In genomic region chr17:17237026-17237799, GRCh38 we compare ENCODE assay signal across 1 cellular context.
TF ChIP-seq lines count a peak whose summit lies in the region.

FLCN (minus strand) TSS chr17:17237168; CDS start chr17:17228137, 9,031 bp downstream.

TF ChIP-seq in GM12878, 131 proteins besides CTCF, POLR2A, EP300 and RAD21 (continued from another document and continues in another):
- TF ChIP-seq NKRF (conservative IDR thresholded peaks at IDR 0.05) (peak; percentile 87), CHD1 (IDR thresholded peaks at IDR 0.05; ENCODE audit: low read depth, low read length) (peak; percentile 98), DPF2 (IDR thresholded peaks at IDR 0.05) (no peak; the same call in none of the 2 replicates), PBX3 (IDR thresholded peaks at IDR 0.05; ENCODE audit: insufficient replicate concordance, low read depth, low read length) (no peak), YY1 (IDR thresholded peaks at IDR 0.05; ENCODE audit: low read depth, low read length) (no peak; the same call in 1 of the 2 replicates), ETV6 (conservative IDR thresholded peaks at IDR 0.05 in 1 of 2, IDR thresholded peaks at IDR 0.05 in 1 of 2; ENCODE audit: borderline replicate concordance in 1 of 2, low read depth in 1 of 2) (no peak), GATAD2B (conservative IDR thresholded peaks at IDR 0.05; ENCODE audit: low read depth) (peak; percentile 86), FOXK2 (IDR thresholded peaks at IDR 0.05) (peak; percentile 100), TCF3 (IDR thresholded peaks at IDR 0.05; ENCODE audit: borderline replicate concordance, insufficient read depth, low read depth, low read length) (no peak; the same call in 1 of the 2 replicates), STAT1 (conservative IDR thresholded peaks at IDR 0.05) (peak; percentile 97), ATF7 (IDR thresholded peaks at IDR 0.05; ENCODE audit: low read depth) (peak; percentile 100), SMC3 (IDR thresholded peaks at IDR 0.05; ENCODE audit: borderline replicate concordance, low read length) (no peak), BHLHE40 (IDR thresholded peaks at IDR 0.05; ENCODE audit: borderline replicate concordance in 1 of 2, low read depth in 2 of 2, low read length in 1 of 2) (peak; percentile 95 to 100), POU2F2 (IDR thresholded peaks at IDR 0.05; ENCODE audit: borderline replicate concordance, low read depth, low read length) (peak; percentile 74; the same call in 2 of the 3 replicates), CBX3 (IDR thresholded peaks at IDR 0.05; ENCODE audit: borderline replicate concordance, low read depth) (no peak), MEF2B (IDR thresholded peaks at IDR 0.05; ENCODE audit: partially characterized antibody, poor library complexity, severe bottlenecking) (peak; percentile 73), IRF3 (IDR thresholded peaks at IDR 0.05) (0 out of 2 replicates have a peak, but pooled peaks have one; percentile 47), NR2C2 (IDR thresholded peaks at IDR 0.05; ENCODE audit: borderline replicate concordance, control insufficient read depth, insufficient read length, low read depth) (no peak), TCF7 (IDR thresholded peaks at IDR 0.05; ENCODE audit: borderline replicate concordance) (no peak), JUND (IDR thresholded peaks at IDR 0.05; ENCODE audit: low read depth, low read length) (peak; percentile 98), MYB (IDR thresholded peaks at IDR 0.05; ENCODE audit: borderline replicate concordance, low read depth, low read length) (no peak), PRDM15 (CRISPR knock-in tag; IDR thresholded peaks at IDR 0.05) (peak; percentile 78; the same call in 1 of the 2 replicates), CHD4 (IDR thresholded peaks at IDR 0.05) (no peak), ZNF217 (IDR thresholded peaks at IDR 0.05) (no peak), PKNOX1 (IDR thresholded peaks at IDR 0.05) (no peak), HSF1 (IDR thresholded peaks at IDR 0.05; ENCODE audit: low read depth, low read length) (peak; percentile 36; the same call in 1 of the 2 replicates), ZSCAN29 (IDR thresholded peaks at IDR 0.05) (no peak), RELA (IDR thresholded peaks at IDR 0.05; ENCODE audit: borderline replicate concordance, partially characterized antibody) (peak; percentile 61), NR2C1 (IDR thresholded peaks at IDR 0.05) (no peak), SMARCA5 (IDR thresholded peaks at IDR 0.05) (0 out of 2 replicates have a peak, but pooled peaks have one; percentile 72), PAX8 (IDR thresholded peaks at IDR 0.05) (no peak), E4F1 (IDR thresholded peaks at IDR 0.05; ENCODE audit: borderline replicate concordance, partially characterized antibody) (peak; percentile 96), CBFB (IDR thresholded peaks at IDR 0.05; ENCODE audit: low read depth) (peak; percentile 98), SUZ12 (IDR thresholded peaks at IDR 0.05; ENCODE audit: unreplicated experiment) (no peak), NR2F1 (conservative IDR thresholded peaks at IDR 0.05) (0 out of 2 replicates have a peak, but pooled peaks have one; percentile 37), JUNB (IDR thresholded peaks at IDR 0.05) (no peak), MTA2 (IDR thresholded peaks at IDR 0.05; ENCODE audit: low read depth) (peak; percentile 30), NBN (IDR thresholded peaks at IDR 0.05) (peak; percentile 95), BMI1 (IDR thresholded peaks at IDR 0.05; ENCODE audit: borderline replicate concordance) (no peak), IKZF1 (conservative IDR thresholded peaks at IDR 0.05) (no peak; the same call in none of the 2 replicates), RFX5 (IDR thresholded peaks at IDR 0.05; ENCODE audit: low read depth, low read length) (no peak), EGR1 (IDR thresholded peaks at IDR 0.05; ENCODE audit: borderline replicate concordance in 1 of 2, low read depth in 2 of 2, low read length in 2 of 2) (peak; percentile 27 to 73), BCLAF1 (IDR thresholded peaks at IDR 0.05) (peak; percentile 100), ZBTB11 (CRISPR knock-in tag; IDR thresholded peaks at IDR 0.05) (no peak), EED (IDR thresholded peaks at IDR 0.05; ENCODE audit: low read depth) (no peak)
